8 cellular contexts compared by ENCODE assay signal in genomic region chr3:49869525-49870126, GRCh38. TPM values are rescaled to one million over a fixed set of nuclear protein-coding genes. Genes with fewer than 3 reads are reported as not detected.
DNase-seq lines count a peak whose midpoint lies in the region; ATAC-seq and TF ChIP-seq lines count a peak whose summit lies in the region.

Gene CAMKV (minus strand): TSS chr3:49869906. CDS start chr3:49862388, 7,518 bp downstream.

- CTCF ChIA-PET in PC-9 (lab: Charles Lee) = no interaction called here

- ATAC-seq in GM18867 (IDR thresholded peaks at IDR 0.05; ENCODE audit: unreplicated experiment) = no peak

- intact Hi-C loops in colonic mucosa (cut with DNase I) = no loop called here
- intact Hi-C loops in PC-9 (cut with micrococcal nuclease; ENCODE audit: unreplicated experiment) = no loop called here

- BruUV-seq in PC-9 (replicated peaks; lab: Mats Ljungman, UMichigan) = no TSS peak

- H3K36me3 ChIP-seq in colonic mucosa (no peaks in the 10 kb centered on the region), neuron (ENCODE audit: insufficient read depth, low read length) (no peaks in the 10 kb centered on the region), PC-9 (ENCODE audit: low read depth) (no peaks in the 10 kb centered on the region)

- H3K9ac ChIP-seq in colonic mucosa (ENCODE audit: low read depth in 2 of 2, low read length in 2 of 2) = no peak within 1 kb of the TSS

- H3K4me2 ChIP-seq in PC-9 = no peak within 1 kb of the TSS

- POLR2A ChIA-PET in PC-9 (lab: Charles Lee; ENCODE audit: unreplicated experiment) = no interaction called here

- no peaks in the 10 kb centered on the region for H3K9me2 ChIP-seq in PC-9 (ENCODE audit: insufficient read depth)

- H3K27ac ChIP-seq in colonic mucosa (no peak within 1 kb of the TSS), PC-9 (no peak within 1 kb of the TSS)

- H3K27me3 ChIP-seq in colonic mucosa (peaks cover 28% of the 10 kb centered on the region), neuron (ENCODE audit: insufficient read depth, low read length) (no peaks in the 10 kb centered on the region), PC-9 (ENCODE audit: insufficient read depth, low read depth) (peaks cover 17% of the 10 kb centered on the region)

- no peaks in the 10 kb centered on the region for H3F3A ChIP-seq in PC-9 (ENCODE audit: insufficient read depth, low read depth)

- no peaks in the 10 kb centered on the region for H3K79me2 ChIP-seq in PC-9 (ENCODE audit: low read depth)

- TF ChIP-seq CTCF in colonic mucosa (IDR thresholded peaks at IDR 0.05) (no peak), PC-9 (conservative IDR thresholded peaks at IDR 0.05) (no peak)

- H3K4me1 ChIP-seq in colonic mucosa (peaks cover 20% of the 10 kb centered on the region), neuron (ENCODE audit: insufficient read depth, low read length) (peaks cover 61% of the 10 kb centered on the region), PC-9 (replicated peaks; ENCODE audit: insufficient read depth) (no peaks in the 10 kb centered on the region)

- DNase-seq in activated CD4-positive, alpha-beta T cell treated with anti-CD3 and anti-CD28 coated beads for 48 hours = peak; percentile 45
- no peak for DNase-seq in activated CD4-positive, alpha-beta T cell treated with anti-CD3 and anti-CD28 coated beads for 1 hour
- DNase-seq in RPMI8226 (peak; percentile 51), colonic mucosa (no peak), PC-9 (no peak), NK-92 (lab: John Stamatoyannopoulos, UW; ENCODE audit: unreplicated experiment) (no peak)

- H2AFZ ChIP-seq in neuron (ENCODE audit: low read depth, low read length) (peak within 1 kb of the TSS; percentile 70), PC-9 (no peak within 1 kb of the TSS)

- peak within 1 kb of the TSS; percentile 22 for H3K4me3 ChIP-seq in colonic mucosa
- H3K4me3 ChIP-seq in neuron (ENCODE audit: low read length) = peak within 1 kb of the TSS; percentile 56
- H3K4me3 ChIP-seq in PC-9 = no peak within 1 kb of the TSS

- H4K20me1 ChIP-seq in PC-9 (ENCODE audit: insufficient read depth) = no peaks in the 10 kb centered on the region

- H3K9me3 ChIP-seq in colonic mucosa (no peaks in the 10 kb centered on the region), neuron (ENCODE audit: low read length) (no peaks in the 10 kb centered on the region), PC-9 (ENCODE audit: insufficient read depth, low read depth) (no peaks in the 10 kb centered on the region)

RNA-seq across cellular contexts. Expression of gene CAMKV, which starts in this region (rescaled TPM):
- total RNA-seq in colonic mucosa (under 1 TPM; 0.21 to 0.30 TPM), PC-9 (2021) (not detected in 2 replicates)

Comparison
In these comparisons a context has a peak if more than half of its experiments do, and no peak if none do; other contexts are left out.
1. DNase-seq: peak in activated CD4-positive, alpha-beta T cell treated with anti-CD3 and anti-CD28 coated beads for 48 hours (single experiment) and RPMI8226 (single experiment); none in activated CD4-positive, alpha-beta T cell treated with anti-CD3 and anti-CD28 coated beads for 1 hour (single experiment), colonic mucosa (single experiment), PC-9 (0 of 2) and NK-92 (single experiment).